In genomic region chr7:908919-909357, GRCh38 we compare ENCODE assay signal across 8 cellular contexts. TPM values are rescaled to one million over a fixed set of nuclear protein-coding genes. Genes with fewer than 3 reads are reported as not detected.
DNase-seq lines count a peak whose midpoint lies in the region; ATAC-seq, FAIRE-seq and TF ChIP-seq lines count a peak whose summit lies in the region.
"Not testable (repeated sequence)": the region's sequence is repeated elsewhere in the genome, so short reads cannot be mapped to it uniquely, and the experiment has no call there.

No MANE protein-coding gene starts in this region.

- CTCF ChIA-PET in HepG2 (lab: Yijun Ruan, JAX; ENCODE audit: low intra/inter-chr PET ratio, low total read pairs), result not testable (repeated sequence)

- H3K4me2 ChIP-seq in BLaER1, result peak overlapping the region; percentile 94
- H3K4me2 ChIP-seq in HepG2 (ENCODE audit: low read depth, low read length), result not testable (repeated sequence)

- not testable (repeated sequence) for H3K79me2 ChIP-seq in HepG2 (ENCODE audit: insufficient read depth, low read length)

- peak; percentile 31; the same call in 1 of the 2 replicates for TF ChIP-seq CTCF in HepG2 (CRISPR knock-in tag; IDR thresholded peaks at IDR 0.05)

- H3K9ac ChIP-seq in BLaER1; HepG2 (ENCODE audit: insufficient read depth, low read depth, low read length): not testable (repeated sequence)
- H3K9ac ChIP-seq in NT2/D1 (ENCODE audit: insufficient read length, low read depth), result peak overlapping the region; percentile 74

- H2AFZ ChIP-seq in HepG2 (ENCODE audit: low read length), result not testable (repeated sequence)

- peak; percentile 46 for DNase-seq in NT2/D1 (ENCODE audit: low read depth, low spot score)
- peak; percentile 80 for DNase-seq in activated CD8-positive, alpha-beta memory T cell treated with anti-CD3 and anti-CD28 coated beads, Interleukin-2, amount 50 U/mL, for 4 hours
- peak; percentile 52 for DNase-seq in effector CD8-positive, alpha-beta T cell (lab: John Stamatoyannopoulos, UW)
- DNase-seq in HepG2 (ENCODE audit: low spot score), result not testable (repeated sequence)
- DNase-seq in stimulated activated CD4-positive, alpha-beta T cell treated with anti-CD3 and anti-CD28 coated beads, Interleukin-2, amount 100 ng/mL, for 24 hours, result peak; percentile 74 to 78

- intact Hi-C loops in HepG2 (cut with micrococcal nuclease; ENCODE audit: unreplicated experiment), result loop anchor here (10.0 kb wide), 1 partner anchor 46 kb away; the partner anchor contains the start of gene ADAP1

- FAIRE-seq in HepG2 (lab: Jason Lieb, UNC), result not testable (repeated sequence)

- H3K27me3 ChIP-seq in BLaER1 (peaks cover 51% of the 10 kb centered on the region), NT2/D1 (ENCODE audit: insufficient read depth, insufficient read length) (peaks cover 42% of the 10 kb centered on the region)
- not testable (repeated sequence) for H3K27me3 ChIP-seq in HepG2 (ENCODE audit: control insufficient read depth in 1 of 2, insufficient read depth in 2 of 2, low read length in 2 of 2)

- H3K9me3 ChIP-seq in BLaER1; NT2/D1 (ENCODE audit: insufficient read depth, low read length); HepG2 (ENCODE audit: low read length): not testable (repeated sequence)

- H4K20me1 ChIP-seq in BLaER1, result peaks cover 38% of the 10 kb centered on the region
- not testable (repeated sequence) for H4K20me1 ChIP-seq in HepG2 (ENCODE audit: insufficient read depth, low read length)

- not testable (repeated sequence) for TF ChIP-seq EP300 in HepG2 (IDR thresholded peaks at IDR 0.05; ENCODE audit: low read depth in 2 of 2, low read length in 2 of 2); HepG2 (CRISPR knock-in tag; IDR thresholded peaks at IDR 0.05; ENCODE audit: borderline replicate concordance)

- BruUV-seq in HepG2 (replicated peaks; lab: Mats Ljungman, UMichigan), result not testable (repeated sequence)

- ATAC-seq in GM19351 (IDR thresholded peaks at IDR 0.05; ENCODE audit: unreplicated experiment) (peak; percentile 80), HG03442 (IDR thresholded peaks at IDR 0.05; ENCODE audit: unreplicated experiment) (peak; percentile 63)
- ATAC-seq in HepG2, result not testable (repeated sequence)

- in situ Hi-C loops in HepG2 (cut with HindIII; ENCODE audit: extremely low pct_ligation_motif_present, low pct_unique_long_range_greater_than_20kb), result not testable (repeated sequence)

- TF ChIP-seq POLR2A in HepG2 (IDR thresholded peaks at IDR 0.05; ENCODE audit: insufficient read depth in 1 of 2, low read depth in 2 of 2, low read length in 2 of 2), result not testable (repeated sequence)

- peak overlapping the region; percentile 56 for H3K4me3 ChIP-seq in BLaER1
- peak overlapping the region; percentile 10 for H3K4me3 ChIP-seq in NT2/D1 (ENCODE audit: insufficient read length, low read depth)
- H3K4me3 ChIP-seq in HepG2 (replicated peaks in 1 of 3; ENCODE audit: insufficient read depth in 1 of 3, low read depth in 2 of 3, low read length in 3 of 3), result not testable (repeated sequence)

- POLR2A ChIA-PET in HepG2 (lab: Yijun Ruan, JAX), result not testable (repeated sequence)

- 96% methylated on average over 9 of the region's 48 CpGs for WGBS in HepG2 (ENCODE audit: low lambda C conversion rate)

- H3K4me1 ChIP-seq in BLaER1, result peaks cover 60% of the 10 kb centered on the region
- H3K4me1 ChIP-seq in NT2/D1 (ENCODE audit: insufficient read depth, insufficient read length), result peaks cover 22% of the 10 kb centered on the region
- H3K4me1 ChIP-seq in HepG2 (ENCODE audit: insufficient read depth, low read length), result not testable (repeated sequence)

- not testable (repeated sequence) for TF ChIP-seq RAD21 in HepG2 (CRISPR knock-in tag; IDR thresholded peaks at IDR 0.05)

- H3K36me3 ChIP-seq in BLaER1, result peaks cover 25% of the 10 kb centered on the region
- not testable (repeated sequence) for H3K36me3 ChIP-seq in NT2/D1 (ENCODE audit: insufficient read depth, insufficient read length, low read length); HepG2 (replicated peaks in 1 of 2; ENCODE audit: control insufficient read depth in 1 of 2, insufficient read depth in 2 of 2, low read length in 2 of 2)

- H3K27ac ChIP-seq in BLaER1; HepG2 (ENCODE audit: extremely low read length, insufficient read depth, low read length): not testable (repeated sequence)

TF ChIP-seq in HepG2, 621 proteins besides CTCF, POLR2A, EP300 and RAD21:
- TF ChIP-seq HOXA3 (CRISPR knock-in tag; IDR thresholded peaks at IDR 0.05), result peak; percentile 53; the same call in 1 of the 2 replicates
- 0 out of 2 replicates have a peak, but pooled peaks have one; percentile 13 for TF ChIP-seq STAG1 (CRISPR knock-in tag; IDR thresholded peaks at IDR 0.05)
- TF ChIP-seq, protein P1, sequence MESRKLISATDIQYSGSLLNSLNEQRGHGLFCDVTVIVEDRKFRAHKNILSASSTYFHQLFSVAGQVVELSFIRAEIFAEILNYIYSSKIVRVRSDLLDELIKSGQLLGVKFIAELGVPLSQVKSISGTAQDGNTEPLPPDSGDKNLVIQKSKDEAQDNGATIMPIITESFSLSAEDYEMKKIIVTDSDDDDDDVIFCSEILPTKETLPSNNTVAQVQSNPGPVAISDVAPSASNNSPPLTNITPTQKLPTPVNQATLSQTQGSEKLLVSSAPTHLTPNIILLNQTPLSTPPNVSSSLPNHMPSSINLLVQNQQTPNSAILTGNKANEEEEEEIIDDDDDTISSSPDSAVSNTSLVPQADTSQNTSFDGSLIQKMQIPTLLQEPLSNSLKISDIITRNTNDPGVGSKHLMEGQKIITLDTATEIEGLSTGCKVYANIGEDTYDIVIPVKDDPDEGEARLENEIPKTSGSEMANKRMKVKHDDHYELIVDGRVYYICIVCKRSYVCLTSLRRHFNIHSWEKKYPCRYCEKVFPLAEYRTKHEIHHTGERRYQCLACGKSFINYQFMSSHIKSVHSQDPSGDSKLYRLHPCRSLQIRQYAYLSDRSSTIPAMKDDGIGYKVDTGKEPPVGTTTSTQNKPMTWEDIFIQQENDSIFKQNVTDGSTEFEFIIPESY (CRISPR knock-in tag; IDR thresholded peaks at IDR 0.05), result peak; percentile 89

RNA-seq across cellular contexts. Expression of gene GET4, which starts 32.6 kb away (rescaled TPM):
- total RNA-seq in HepG2 (2016; rRNA removed; fragmentation: Illumina TruSeq; extraction: Trizol), result 28.2 and 31.6 TPM in 2 replicates
- total RNA-seq in HepG2 (2016; cell fraction: cytosol; rRNA removed; fragmentation: Illumina TruSeq; extraction: Trizol; ENCODE audit: low read depth), result 7.8 and 8.0 TPM in 2 replicates
- 27.8 and 31.5 TPM in 2 replicates for total RNA-seq in HepG2 (2016; cell fraction: insoluble cytoplasmic fraction; rRNA removed; fragmentation: Illumina TruSeq; extraction: Trizol)
- 18.9 and 22.1 TPM in 2 replicates for total RNA-seq in HepG2 (2016; cell fraction: membrane; rRNA removed; fragmentation: Illumina TruSeq; extraction: Trizol)
- 26.6 and 28.2 TPM in 2 replicates for total RNA-seq in HepG2 (2016; cell fraction: nucleus; rRNA removed; fragmentation: Illumina TruSeq; extraction: Trizol)
- polyA plus RNA-seq in HepG2 (2011; rRNA removed), result 35.2 and 44.4 TPM in 2 replicates
- polyA plus RNA-seq in HepG2 (2011; cell fraction: cytosol; rRNA removed), result 32.6 and 49.3 TPM in 2 replicates
- polyA plus RNA-seq in HepG2 (2011; cell fraction: nucleus; rRNA removed), result 186 and 201 TPM in 2 replicates
- polyA plus RNA-seq in HepG2 (2012), result 33.0 and 39.4 TPM in 2 replicates
- polyA plus RNA-seq in HepG2 (2016; cell fraction: cytosol; fragmentation: Illumina TruSeq; extraction: Trizol; ENCODE audit: low read depth), result 13.8 and 16.4 TPM in 2 replicates
- polyA plus RNA-seq in HepG2 (2016; cell fraction: insoluble cytoplasmic fraction; fragmentation: Illumina TruSeq; extraction: Trizol; ENCODE audit: low read depth), result 49.1 and 51.2 TPM in 2 replicates
- 21.9 and 26.3 TPM in 2 replicates for polyA plus RNA-seq in HepG2 (2016; cell fraction: membrane; fragmentation: Illumina TruSeq; extraction: Trizol; ENCODE audit: low read depth)
- polyA plus RNA-seq in HepG2 (2016; cell fraction: nucleus; fragmentation: Illumina TruSeq; extraction: Trizol; ENCODE audit: insufficient read depth, low read depth), result 111 and 112 TPM in 2 replicates
- polyA minus RNA-seq in HepG2 (2011; rRNA and poly(A)+ RNA removed; ENCODE audit: low replicate concordance), result 16.3 and 17.4 TPM in 2 replicates
- polyA minus RNA-seq in HepG2 (2011; cell fraction: cytosol; rRNA and poly(A)+ RNA removed), result 9.7 and 12.6 TPM in 2 replicates
- 19.2 and 26.4 TPM in 2 replicates for polyA minus RNA-seq in HepG2 (2011; cell fraction: nucleus; rRNA and poly(A)+ RNA removed)

RNA-seq across cellular contexts. Expression of gene ADAP1, which starts 45.5 kb away (rescaled TPM):
- total RNA-seq in HepG2 (2016; rRNA removed; fragmentation: Illumina TruSeq; extraction: Trizol), result 18.3 and 24.6 TPM in 2 replicates
- total RNA-seq in HepG2 (2016; cell fraction: cytosol; rRNA removed; fragmentation: Illumina TruSeq; extraction: Trizol; ENCODE audit: low read depth), result 23.5 and 25.0 TPM in 2 replicates
- total RNA-seq in HepG2 (2016; cell fraction: insoluble cytoplasmic fraction; rRNA removed; fragmentation: Illumina TruSeq; extraction: Trizol), result 16.6 and 27.2 TPM in 2 replicates
- 46.3 and 47.4 TPM in 2 replicates for total RNA-seq in HepG2 (2016; cell fraction: membrane; rRNA removed; fragmentation: Illumina TruSeq; extraction: Trizol)
- 13.2 TPM in 2 replicates for total RNA-seq in HepG2 (2016; cell fraction: nucleus; rRNA removed; fragmentation: Illumina TruSeq; extraction: Trizol)
- 10.5 and 15.0 TPM in 2 replicates for polyA plus RNA-seq in HepG2 (2011; rRNA removed)
- polyA plus RNA-seq in HepG2 (2011; cell fraction: cytosol; rRNA removed), result 11.8 and 14.5 TPM in 2 replicates
- 19.8 and 24.0 TPM in 2 replicates for polyA plus RNA-seq in HepG2 (2011; cell fraction: nucleus; rRNA removed)
- polyA plus RNA-seq in HepG2 (2012), result 15.3 and 21.4 TPM in 2 replicates
- polyA plus RNA-seq in HepG2 (2016; cell fraction: cytosol; fragmentation: Illumina TruSeq; extraction: Trizol; ENCODE audit: low read depth), result 24.2 and 28.1 TPM in 2 replicates
- polyA plus RNA-seq in HepG2 (2016; cell fraction: insoluble cytoplasmic fraction; fragmentation: Illumina TruSeq; extraction: Trizol; ENCODE audit: low read depth), result 17.0 and 28.9 TPM in 2 replicates
- polyA plus RNA-seq in HepG2 (2016; cell fraction: membrane; fragmentation: Illumina TruSeq; extraction: Trizol; ENCODE audit: low read depth), result 45.2 and 45.4 TPM in 2 replicates
- 26.8 and 30.8 TPM in 2 replicates for polyA plus RNA-seq in HepG2 (2016; cell fraction: nucleus; fragmentation: Illumina TruSeq; extraction: Trizol; ENCODE audit: insufficient read depth, low read depth)
- polyA minus RNA-seq in HepG2 (2011; rRNA and poly(A)+ RNA removed; ENCODE audit: low replicate concordance), result 3.5 and 14.9 TPM in 2 replicates
- polyA minus RNA-seq in HepG2 (2011; cell fraction: cytosol; rRNA and poly(A)+ RNA removed), result 7.5 and 11.2 TPM in 2 replicates
- polyA minus RNA-seq in HepG2 (2011; cell fraction: nucleus; rRNA and poly(A)+ RNA removed), result 5.2 and 7.6 TPM in 2 replicates
